9 cellular contexts compared by ENCODE assay signal in genomic region chr13:41384749-41385503, GRCh38.
DNase-seq lines count a peak whose midpoint lies in the region; ATAC-seq and TF ChIP-seq lines count a peak whose summit lies in the region.
"Had no signal": no experiment of that assay in that cellular context is flagged by ENCODE, and none has a peak within 500 bp of the region (broad histone marks: within the 10 kb centered on the region; RNA-seq: fewer than 3 reads in every experiment).

No MANE protein-coding gene starts in this region.

- no peaks in the 10 kb centered on the region for H3K9me3 Mint-ChIP-seq in CD4-positive, alpha-beta T cell
- H3K9me3 Mint-ChIP-seq in natural killer cell treated with Interleukin-12 subunit alpha and Interleukin-12 subunit beta and Interleukin-15 and Interleukin-18, amount 100 ng/mL, for 72 hours = no peaks in the 10 kb centered on the region

- no peaks in the 10 kb centered on the region for H3K27me3 Mint-ChIP-seq in CD4-positive, alpha-beta T cell
- H3K27me3 Mint-ChIP-seq in natural killer cell treated with Interleukin-12 subunit alpha and Interleukin-12 subunit beta and Interleukin-15 and Interleukin-18, amount 100 ng/mL, for 72 hours = peaks cover 0 to 16% of the 10 kb centered on the region in 2 donors

- no peak for ATAC-seq in CD4-positive, alpha-beta T cell (ENCODE audit: poor library complexity)
- no peak for ATAC-seq in natural killer cell treated with Interleukin-12 subunit alpha and Interleukin-12 subunit beta and Interleukin-15 and Interleukin-18, amount 100 ng/mL, for 72 hours
- no peak for ATAC-seq in HG03108 (IDR thresholded peaks at IDR 0.05; ENCODE audit: unreplicated experiment)
- no peak for ATAC-seq in HG03442 (IDR thresholded peaks at IDR 0.05; ENCODE audit: unreplicated experiment)

- no peak overlapping the region for H3K27ac ChIP-seq in CD4-positive, alpha-beta T cell (ENCODE audit: low read depth, low read length)
- H3K27ac ChIP-seq in HL-60 (replicated peaks) (no peak overlapping the region), liver (ENCODE audit: low read depth in 1 of 2, low read length in 2 of 2) (no peak overlapping the region)

- peak; percentile 45 for TF ChIP-seq CTCF in CD4-positive, alpha-beta T cell (IDR thresholded peaks at IDR 0.05)
- TF ChIP-seq CTCF in HL-60 (IDR thresholded peaks at IDR 0.05; ENCODE audit: insufficient read depth, low read length) (peak; percentile 11), astrocyte of the spinal cord (IDR thresholded peaks at IDR 0.05; ENCODE audit: low read depth, low read length) (peak; percentile 41), liver (IDR thresholded peaks at IDR 0.05; ENCODE audit: low read depth, low read length, missing input control) (peak; percentile 29)

- TF ChIP-seq RAD21 in liver (IDR thresholded peaks at IDR 0.05) = peak; percentile 33 to 39

- no peak overlapping the region for H3K4me3 Mint-ChIP-seq in CD4-positive, alpha-beta T cell
- H3K4me3 Mint-ChIP-seq in natural killer cell treated with Interleukin-12 subunit alpha and Interleukin-12 subunit beta and Interleukin-15 and Interleukin-18, amount 100 ng/mL, for 72 hours = no peak overlapping the region

- intact Hi-C loops in CD4-positive, alpha-beta T cell (cut with DNase I, micrococcal nuclease) = loop anchor here in 1 of 2 experiments (5.0 kb wide), 1 partner anchor 38 kb away; no protein-coding TSS in a partner anchor

- H3K4me3 ChIP-seq in HL-60 (replicated peaks; ENCODE audit: insufficient read depth, low read length) = no peak overlapping the region
- no peak overlapping the region for H3K4me3 ChIP-seq in astrocyte of the spinal cord (ENCODE audit: low read depth, low read length)
- H3K4me3 ChIP-seq in liver (ENCODE audit: low read depth in 1 of 3, low read length in 3 of 3) = no peak overlapping the region

- POLR2A ChIA-PET in CD4-positive, alpha-beta T cell (lab: Charles Lee) = interaction anchor here (0.7 to 1.7 kb wide), 2 partner anchors 28 to 268 kb away, joined by 4 to 5 read pairs; no protein-coding TSS in a partner anchor

- no peaks in the 10 kb centered on the region for H3K9me3 ChIP-seq in CD4-positive, alpha-beta T cell (ENCODE audit: control insufficient read depth, low read length)
- no peaks in the 10 kb centered on the region for H3K9me3 ChIP-seq in liver (ENCODE audit: control insufficient read depth in 4 of 4, low read length in 3 of 4)

- H3K4me1 Mint-ChIP-seq in CD4-positive, alpha-beta T cell (ENCODE audit: low read depth) = peaks cover 51% of the 10 kb centered on the region
- H3K4me1 Mint-ChIP-seq in natural killer cell treated with Interleukin-12 subunit alpha and Interleukin-12 subunit beta and Interleukin-15 and Interleukin-18, amount 100 ng/mL, for 72 hours (ENCODE audit: low read depth in 2 of 2) = no peaks in the 10 kb centered on the region

- no peak overlapping the region for H3K27ac Mint-ChIP-seq in CD4-positive, alpha-beta T cell
- no peak overlapping the region for H3K27ac Mint-ChIP-seq in natural killer cell treated with Interleukin-12 subunit alpha and Interleukin-12 subunit beta and Interleukin-15 and Interleukin-18, amount 100 ng/mL, for 72 hours

- 89% methylated on average over 20 of the region's 20 CpGs for WGBS in liver

- H3K4me1 ChIP-seq in liver (ENCODE audit: control insufficient read depth in 4 of 4, insufficient read depth in 4 of 4, low read length in 3 of 4) = no peaks in the 10 kb centered on the region

- DNase-seq in CD4-positive, alpha-beta T cell = no peak
- no peak for DNase-seq in HL-60 (ENCODE audit: low read depth in 1 of 2, low spot score in 1 of 2)
- DNase-seq in astrocyte of the spinal cord (ENCODE audit: low read depth, low spot score) = peak; percentile 18
- no peak for DNase-seq in natural killer cell treated with Interleukin-12 subunit alpha and Interleukin-12 subunit beta and Interleukin-15 and Interleukin-18, amount 100 ng/mL, for 72 hours (ENCODE audit: low spot score)
- DNase-seq in KG1 (lab: John Stamatoyannopoulos, UW) = no peak
- DNase-seq: midbrain had no signal

- no peaks in the 10 kb centered on the region for H3K36me3 Mint-ChIP-seq in CD4-positive, alpha-beta T cell (ENCODE audit: low read depth)
- no peaks in the 10 kb centered on the region for H3K36me3 Mint-ChIP-seq in natural killer cell treated with Interleukin-12 subunit alpha and Interleukin-12 subunit beta and Interleukin-15 and Interleukin-18, amount 100 ng/mL, for 72 hours

- in situ Hi-C loops in astrocyte of the spinal cord (cut with HindIII; ENCODE audit: low sequenced_read_pairs) = no loop called here

- H3K9ac ChIP-seq in liver (ENCODE audit: low read depth in 1 of 2, low read length in 2 of 2) = no peak overlapping the region

- H3K27me3 ChIP-seq in CD4-positive, alpha-beta T cell (ENCODE audit: control insufficient read depth, insufficient read depth, low read length) = no peaks in the 10 kb centered on the region
- peaks cover 2% of the 10 kb centered on the region for H3K27me3 ChIP-seq in HL-60 (ENCODE audit: insufficient read depth, poor library complexity, severe bottlenecking)
- H3K27me3 ChIP-seq in liver (ENCODE audit: control insufficient read depth in 4 of 4, insufficient read depth in 4 of 4, low read length in 3 of 4) = no peaks in the 10 kb centered on the region

- CTCF ChIA-PET in CD4-positive, alpha-beta T cell (lab: Charles Lee) = interaction anchor here (1.0 kb wide), 2 partner anchors 14 to 268 kb away, joined by 3 to 4 read pairs; no protein-coding TSS in a partner anchor

- H3K36me3 ChIP-seq in liver (ENCODE audit: control insufficient read depth in 4 of 4, insufficient read depth in 3 of 4, low read depth in 1 of 4, low read length in 3 of 4) = no peaks in the 10 kb centered on the region

TF ChIP-seq in liver, 16 proteins besides CTCF, POLR2A, EP300 and RAD21:
- TF ChIP-seq, protein P1, sequence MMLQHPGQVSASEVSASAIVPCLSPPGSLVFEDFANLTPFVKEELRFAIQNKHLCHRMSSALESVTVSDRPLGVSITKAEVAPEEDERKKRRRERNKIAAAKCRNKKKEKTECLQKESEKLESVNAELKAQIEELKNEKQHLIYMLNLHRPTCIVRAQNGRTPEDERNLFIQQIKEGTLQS (IDR thresholded peaks at IDR 0.05) = no peak
- no peak for TF ChIP-seq MAX (IDR thresholded peaks at IDR 0.05)
- TF ChIP-seq HNF4G (IDR thresholded peaks at IDR 0.05) = no peak
- no peak for TF ChIP-seq TAF1 (conservative IDR thresholded peaks at IDR 0.05)
- TF ChIP-seq SP1 (IDR thresholded peaks at IDR 0.05) = no peak
- no peak for TF ChIP-seq HNF4A (conservative IDR thresholded peaks at IDR 0.05)
- no peak for TF ChIP-seq REST (IDR thresholded peaks at IDR 0.05)
- no peak for TF ChIP-seq NR2F2 (IDR thresholded peaks at IDR 0.05)
- no peak for TF ChIP-seq YY1 (IDR thresholded peaks at IDR 0.05)
- no peak for TF ChIP-seq EGR1 (IDR thresholded peaks at IDR 0.05; ENCODE audit: low read depth in 2 of 2)
- TF ChIP-seq JUND (IDR thresholded peaks at IDR 0.05) = no peak
- TF ChIP-seq, protein P2, sequence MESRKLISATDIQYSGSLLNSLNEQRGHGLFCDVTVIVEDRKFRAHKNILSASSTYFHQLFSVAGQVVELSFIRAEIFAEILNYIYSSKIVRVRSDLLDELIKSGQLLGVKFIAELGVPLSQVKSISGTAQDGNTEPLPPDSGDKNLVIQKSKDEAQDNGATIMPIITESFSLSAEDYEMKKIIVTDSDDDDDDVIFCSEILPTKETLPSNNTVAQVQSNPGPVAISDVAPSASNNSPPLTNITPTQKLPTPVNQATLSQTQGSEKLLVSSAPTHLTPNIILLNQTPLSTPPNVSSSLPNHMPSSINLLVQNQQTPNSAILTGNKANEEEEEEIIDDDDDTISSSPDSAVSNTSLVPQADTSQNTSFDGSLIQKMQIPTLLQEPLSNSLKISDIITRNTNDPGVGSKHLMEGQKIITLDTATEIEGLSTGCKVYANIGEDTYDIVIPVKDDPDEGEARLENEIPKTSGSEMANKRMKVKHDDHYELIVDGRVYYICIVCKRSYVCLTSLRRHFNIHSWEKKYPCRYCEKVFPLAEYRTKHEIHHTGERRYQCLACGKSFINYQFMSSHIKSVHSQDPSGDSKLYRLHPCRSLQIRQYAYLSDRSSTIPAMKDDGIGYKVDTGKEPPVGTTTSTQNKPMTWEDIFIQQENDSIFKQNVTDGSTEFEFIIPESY (IDR thresholded peaks at IDR 0.05) = no peak
- no peak for TF ChIP-seq FOXA2 (IDR thresholded peaks at IDR 0.05)
- no peak for TF ChIP-seq GABPA (IDR thresholded peaks at IDR 0.05 in 1 of 2, conservative IDR thresholded peaks at IDR 0.05 in 1 of 2)
- TF ChIP-seq FOXA1 (IDR thresholded peaks at IDR 0.05) = no peak
- no peak for TF ChIP-seq RXRA (IDR thresholded peaks at IDR 0.05)
